ENCODE assay signal across 25 cellular contexts in the genomic region with DNA sequence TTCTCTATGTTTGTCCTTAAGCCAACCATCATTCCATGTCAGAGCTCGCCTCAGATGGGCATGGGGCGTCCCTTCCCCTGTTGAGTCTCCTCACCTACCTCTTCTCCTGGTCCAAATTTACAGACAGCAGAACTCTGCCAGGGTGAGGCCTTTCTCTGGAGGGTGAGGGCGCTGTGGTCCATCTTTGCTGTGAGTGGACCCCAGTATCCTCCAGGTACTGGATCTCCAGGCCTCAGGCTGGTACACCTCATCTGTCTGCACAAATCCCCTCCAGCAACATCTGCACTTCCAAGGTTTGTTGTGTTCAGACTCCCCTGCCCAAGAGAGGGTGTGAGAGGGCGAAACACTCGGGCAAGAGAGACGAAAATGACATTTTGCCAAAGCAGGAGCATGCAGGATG.
"Had no signal": no experiment of that assay in that cellular context is flagged by ENCODE, and none has a peak within 500 bp of the region (broad histone marks: within the 10 kb centered on the region; RNA-seq: fewer than 3 reads in every experiment).

No MANE protein-coding gene starts in this region.

- H3K36me3 ChIP-seq: lower lobe of right lung, upper lobe of left lung had no signal

- H3K4me1 ChIP-seq: lower lobe of right lung, upper lobe of left lung had no signal

- DNase-seq: activated CD4-positive, alpha-beta T cell treated with anti-CD3 and anti-CD28 coated beads for 36 hours; activated CD4-positive, alpha-beta T cell treated with anti-CD3 and anti-CD28 coated beads, Interleukin-2, amount 50 U/mL, for 4 hours; activated CD8-positive, alpha-beta memory T cell treated with anti-CD3 and anti-CD28 coated beads for 24 hours; activated CD8-positive, alpha-beta memory T cell treated with anti-CD3 and anti-CD28 coated beads, Interleukin-2, amount 50 U/mL, for 4 hours; activated T-cell treated with anti-CD3 and anti-CD28 coated beads, Interleukin-2, amount 50 U/mL, for 24 hours; cerebellar nuclear complex; cortex of kidney; foreskin keratinocyte; kidney; lower lobe of right lung; mesendoderm; mucosa of descending colon; occipital lobe; posterior cingulate gyrus; stimulated activated CD4-positive, alpha-beta T cell treated with anti-CD3 and anti-CD28 coated beads, Interleukin-4, amount 100 ng/mL, for 4 hours; stimulated activated naive CD8-positive, alpha-beta T cell treated with anti-CD3 and anti-CD28 coated beads, Interleukin-15, Interleukin-2, amounts not matched to agents 100 U/mL and 50 U/mL, for 24 hours; T-helper 1 cell; upper lobe of left lung had no signal

- FAIRE-seq: astrocyte, bronchial epithelial cell, kidney, TTC549 had no signal

- ATAC-seq: activated CD4-positive, alpha-beta T cell treated with anti-CD3 and anti-CD28 coated beads for 36 hours; activated naive CD4-positive, alpha-beta T cell treated with anti-CD3 and anti-CD28 coated beads, Interleukin-2, amount 50 U/mL, for 72 hours; activated T-helper 17 cell treated with anti-CD3 and anti-CD28 coated beads, Interleukin-2, amount 50 U/mL, for 72 hours; foreskin keratinocyte; left lobe of liver; lower lobe of right lung; mucosa of descending colon; stimulated activated naive CD8-positive, alpha-beta T cell treated with anti-CD3 and anti-CD28 coated beads, Interleukin-15, Interleukin-2, amounts not matched to agents 100 U/mL and 50 U/mL, for 24 hours had no signal

- H3K27ac ChIP-seq: epithelial cell of prostate, foreskin keratinocyte, lower lobe of right lung, upper lobe of left lung had no signal

- H3K9me3 ChIP-seq: lower lobe of right lung, mucosa of descending colon, upper lobe of left lung had no signal

- H3K27me3 ChIP-seq: upper lobe of left lung had no signal

- H3K4me3 ChIP-seq: lower lobe of right lung, mucosa of descending colon, upper lobe of left lung had no signal
